Comparison of ENCODE assay signal across 24 cellular contexts in genomic region chr14:95831041-95831440, GRCh38. TPM values are rescaled to one million over a fixed set of nuclear protein-coding genes. Genes with fewer than 3 reads are reported as not detected.
A peak's percentile ranks its signal among the peaks of the same experiment; 100 is the strongest.
DNase-seq lines count a peak whose midpoint lies in the region; ATAC-seq, FAIRE-seq and TF ChIP-seq lines count a peak whose summit lies in the region.
"Had no signal": no experiment of that assay in that cellular context is flagged by ENCODE, and none has a peak within 500 bp of the region (broad histone marks: within the 10 kb centered on the region; RNA-seq: fewer than 3 reads in every experiment).

No MANE protein-coding gene starts in this region.

- POLR2A ChIA-PET in Caco-2 (lab: Charles Lee) = no interaction called here

- H3K27me3 ChIP-seq in bronchial epithelial cell (ENCODE audit: control insufficient read depth, insufficient read depth, low read length) = no peaks in the 10 kb centered on the region
- no peaks in the 10 kb centered on the region for H3K27me3 ChIP-seq in neural cell (ENCODE audit: insufficient read depth, low read depth, low read length)
- H3K27me3 ChIP-seq in Caco-2 (replicated peaks; ENCODE audit: control insufficient read depth, insufficient read depth, low read length) = no peaks in the 10 kb centered on the region
- H3K27me3 ChIP-seq in HAP-1 (ENCODE audit: low read depth) = peaks cover 12% of the 10 kb centered on the region
- H3K27me3 ChIP-seq: BLaER1 treated with 17β-estradiol and CSF1 and Interleukin-3, amounts not matched to agents 10 nM and 100 nM had no signal

- TF ChIP-seq CTCF in bronchial epithelial cell (IDR thresholded peaks at IDR 0.05; ENCODE audit: insufficient read depth, low read length, severe bottlenecking) = no peak
- no peak for TF ChIP-seq CTCF in neural cell (IDR thresholded peaks at IDR 0.05; ENCODE audit: poor library complexity, severe bottlenecking)
- TF ChIP-seq CTCF in Caco-2 (IDR thresholded peaks at IDR 0.05; ENCODE audit: insufficient read depth in 1 of 2, low read depth in 1 of 2, low read length in 1 of 2, severe bottlenecking in 1 of 2, unreplicated experiment in 1 of 2) = no peak

- no peak for DNase-seq in T-helper 17 cell
- DNase-seq in bronchial epithelial cell (ENCODE audit: low read depth) = no peak
- DNase-seq in Caco-2 = no peak
- no peak for DNase-seq in HAP-1 (ENCODE audit: low spot score in 2 of 2)
- DNase-seq: 8988T; ACHN; AML-193; BE2C; Calu3; CD4-positive, alpha-beta T cell; CD8-positive, alpha-beta memory T cell; DMS53; GF-D8; GOT3; H7 had no signal

- no peak for TF ChIP-seq EP300 in neural cell (conservative IDR thresholded peaks at IDR 0.05; ENCODE audit: poor library complexity, severe bottlenecking)

- H3K9ac ChIP-seq in neural cell (ENCODE audit: low read length) = peak overlapping the region; percentile 8
- H3K9ac ChIP-seq: BLaER1 treated with 17β-estradiol and CSF1 and Interleukin-3, amounts not matched to agents 10 nM and 100 nM had no signal

- H4K20me1 ChIP-seq in neural cell (ENCODE audit: insufficient read depth) = no peaks in the 10 kb centered on the region
- H4K20me1 ChIP-seq: BLaER1 treated with 17β-estradiol and CSF1 and Interleukin-3, amounts not matched to agents 10 nM and 100 nM had no signal

- no peaks in the 10 kb centered on the region for H3K4me1 ChIP-seq in Caco-2
- no peaks in the 10 kb centered on the region for H3K4me1 ChIP-seq in HAP-1
- H3K4me1 ChIP-seq: A549, BE2C had no signal

- no peaks in the 10 kb centered on the region for H3K79me2 ChIP-seq in neural cell (replicated peaks; ENCODE audit: insufficient read depth, low read length)

- H3K4me1 Mint-ChIP-seq in T-helper 17 cell (no peaks in the 10 kb centered on the region), Caco-2 (ENCODE audit: low read depth, unreplicated experiment) (no peaks in the 10 kb centered on the region)
- H3K4me1 Mint-ChIP-seq: CD14-positive monocyte; CD8-positive, alpha-beta memory T cell had no signal

- H3K27ac Mint-ChIP-seq in T-helper 17 cell (no peak overlapping the region), Caco-2 (ENCODE audit: unreplicated experiment) (no peak overlapping the region)
- H3K27ac Mint-ChIP-seq: CD4-positive, alpha-beta T cell had no signal

- intact Hi-C loops in Caco-2 (cut with micrococcal nuclease; ENCODE audit: unreplicated experiment) = no loop called here

- CTCF ChIA-PET in Caco-2 (lab: Charles Lee) = no interaction called here

- no peaks in the 10 kb centered on the region for H3F3A ChIP-seq in neural cell (ENCODE audit: insufficient read depth, low read length, poor library complexity, severe bottlenecking)

- H3K36me3 Mint-ChIP-seq in T-helper 17 cell (ENCODE audit: low read depth) = no peaks in the 10 kb centered on the region
- H3K36me3 Mint-ChIP-seq in Caco-2 (ENCODE audit: insufficient read depth, unreplicated experiment) = no peaks in the 10 kb centered on the region
- H3K36me3 Mint-ChIP-seq: CD14-positive monocyte; CD8-positive, alpha-beta memory T cell had no signal

- H3K9me3 ChIP-seq in T-helper 17 cell (ENCODE audit: control insufficient read depth, low read length, poor library complexity, severe bottlenecking) (no peaks in the 10 kb centered on the region), neural cell (ENCODE audit: low read length) (no peaks in the 10 kb centered on the region), Caco-2 (no peaks in the 10 kb centered on the region), HAP-1 (no peaks in the 10 kb centered on the region)
- H3K9me3 ChIP-seq: A549, BE2C had no signal

- no peaks in the 10 kb centered on the region for H3K9me3 Mint-ChIP-seq in Caco-2 (ENCODE audit: unreplicated experiment)
- H3K9me3 Mint-ChIP-seq: CD4-positive, alpha-beta T cell had no signal

- H2AFZ ChIP-seq in neural cell (ENCODE audit: low read depth, low read length) = no peak overlapping the region

- in situ Hi-C loops in HAP-1 (cut with MboI; ENCODE audit: low sequenced_read_pairs) = no loop called here

- H3K4me3 ChIP-seq in bronchial epithelial cell (ENCODE audit: low read depth, low read length) = no peak overlapping the region
- H3K4me3 ChIP-seq in neural cell (ENCODE audit: low read length) = peak overlapping the region; percentile 22
- H3K4me3 ChIP-seq in Caco-2 (ENCODE audit: low read depth, low read length) = no peak overlapping the region
- H3K4me3 ChIP-seq in HAP-1 = no peak overlapping the region
- H3K4me3 ChIP-seq: A549; BLaER1 treated with 17β-estradiol and CSF1 and Interleukin-3, amounts not matched to agents 10 nM and 100 nM had no signal

- H3K4me3 Mint-ChIP-seq in T-helper 17 cell = peak overlapping the region; percentile 39
- H3K4me3 Mint-ChIP-seq in Caco-2 (ENCODE audit: unreplicated experiment) = no peak overlapping the region
- H3K4me3 Mint-ChIP-seq: CD14-positive monocyte; CD4-positive, alpha-beta T cell; CD8-positive, alpha-beta memory T cell had no signal

- peak; percentile 50 for FAIRE-seq in bronchial epithelial cell (lab: Jason Lieb, UNC)
- FAIRE-seq: A549, GM12891, GM18507 had no signal

- TF ChIP-seq RAD21 in neural cell (conservative IDR thresholded peaks at IDR 0.05) = no peak

- ATAC-seq in T-helper 17 cell (no peak), GM18868 (IDR thresholded peaks at IDR 0.05; ENCODE audit: unreplicated experiment) (no peak)
- ATAC-seq: A549, HCT116 had no signal

- peak overlapping the region; percentile 28 for H3K27ac ChIP-seq in neural cell (ENCODE audit: low read length)
- H3K27ac ChIP-seq: A549; BLaER1 treated with 17β-estradiol and CSF1 and Interleukin-3, amounts not matched to agents 10 nM and 100 nM had no signal

- H3K27me3 Mint-ChIP-seq in T-helper 17 cell (peaks cover 36% of the 10 kb centered on the region), Caco-2 (ENCODE audit: insufficient read depth, unreplicated experiment) (peaks cover 6% of the 10 kb centered on the region)

- BruUV-seq in Caco-2 (replicated peaks; lab: Mats Ljungman, UMichigan) = no TSS peak

- no peak overlapping the region for H3K4me2 ChIP-seq in neural cell (ENCODE audit: low read length)
- H3K4me2 ChIP-seq: A549 had no signal

- H3K36me3 ChIP-seq in bronchial epithelial cell (ENCODE audit: control insufficient read depth, insufficient read depth, low read length) (no peaks in the 10 kb centered on the region), neural cell (ENCODE audit: insufficient read depth, low read length) (no peaks in the 10 kb centered on the region), Caco-2 (ENCODE audit: control insufficient read depth, insufficient read depth, low read length) (no peaks in the 10 kb centered on the region), HAP-1 (replicated peaks) (no peaks in the 10 kb centered on the region)
- H3K36me3 ChIP-seq: BE2C; BLaER1 treated with 17β-estradiol and CSF1 and Interleukin-3, amounts not matched to agents 10 nM and 100 nM had no signal

- no peaks in the 10 kb centered on the region for H3K9me2 ChIP-seq in neural cell (ENCODE audit: insufficient read depth, low read length)

TF ChIP-seq in neural cell, 6 proteins besides CTCF, POLR2A, EP300 and RAD21:
- no peak for TF ChIP-seq EZH2 (IDR thresholded peaks at IDR 0.05; ENCODE audit: borderline replicate concordance, insufficient read depth, low read length, poor library complexity, severe bottlenecking)
- TF ChIP-seq POLR2AphosphoS5 (IDR thresholded peaks at IDR 0.05) = no peak
- no peak for TF ChIP-seq REST (IDR thresholded peaks at IDR 0.05; ENCODE audit: borderline replicate concordance)
- TF ChIP-seq MXI1 (conservative IDR thresholded peaks at IDR 0.05; ENCODE audit: poor library complexity, severe bottlenecking) = no peak
- no peak for TF ChIP-seq SMC3 (conservative IDR thresholded peaks at IDR 0.05; ENCODE audit: poor library complexity)
- TF ChIP-seq TAF1 (IDR thresholded peaks at IDR 0.05; ENCODE audit: low read depth) = no peak

RNA-seq across cellular contexts. Expression of gene TUNAR, which starts 45.6 kb away (rescaled TPM):
- total RNA-seq in T-helper 17 cell = not detected
- not detected in 2 replicates for total RNA-seq in bronchial epithelial cell
- 33.2 and 37.7 TPM in 2 replicates for polyA plus RNA-seq in neural cell
- 28.0 and 36.8 TPM in 2 replicates for polyA minus RNA-seq in neural cell
- not detected in 2 replicates for total RNA-seq in Caco-2 (2022)
- total RNA-seq: Calu3; CD4-positive, alpha-beta T cell; CD8-positive, alpha-beta memory T cell; G401 had no signal
- polyA plus RNA-seq: A549; CD14-positive monocyte; CD8-positive, alpha-beta memory T cell had no signal
